ENCODE assay signal across 11 cellular contexts in genomic region chr6:81075974-81076373, GRCh38.
DNase-seq lines count a peak whose midpoint lies in the region; ATAC-seq, FAIRE-seq and TF ChIP-seq lines count a peak whose summit lies in the region.
"Had no signal": no experiment of that assay in that cellular context is flagged by ENCODE, and none has a peak within 500 bp of the region (broad histone marks: within the 10 kb centered on the region; RNA-seq: fewer than 3 reads in every experiment).

No MANE protein-coding gene starts in this region.

- 49% methylated on average over 5 of the region's 5 CpGs for WGBS in right lobe of liver (ENCODE audit: insufficient coverage, low coverage, low lambda C conversion rate, missing lambda C conversion rate)
- WGBS in pancreas, 2 donors, result 33 to 37% methylated on average over 5 of the region's 5 CpGs

- peak; percentile 7 for DNase-seq in DND-41
- DNase-seq in HFFc6, result no peak
- DNase-seq in astrocyte of the hippocampus (ENCODE audit: low read depth, low spot score), result peak; percentile 23
- DNase-seq in right lobe of liver, result no peak
- no peak for DNase-seq in activated T-cell treated with anti-CD3 and anti-CD28 coated beads for 4 hours
- DNase-seq in COR-L47 (lab: John Stamatoyannopoulos, UW), result no peak
- DNase-seq in pancreas, result no peak
- DNase-seq: activated B cell treated with CpG ODN at 0.5 μM for 24 hours, transverse colon had no signal

- H3K27ac ChIP-seq in DND-41 (ENCODE audit: low read length) (no peak overlapping the region), right lobe of liver (no peak overlapping the region), pancreas (no peak overlapping the region)
- H3K27ac ChIP-seq: skin epidermis, transverse colon had no signal

- H3K36me3 Mint-ChIP-seq in HFFc6 (ENCODE audit: low read depth), result no peaks in the 10 kb centered on the region

- H3K4me1 ChIP-seq in DND-41 (ENCODE audit: insufficient read depth, low read length) (no peaks in the 10 kb centered on the region), right lobe of liver (no peaks in the 10 kb centered on the region), pancreas (no peaks in the 10 kb centered on the region)
- H3K4me1 ChIP-seq: transverse colon had no signal

- FAIRE-seq in pancreas (lab: Jason Lieb, UNC), result no peak

- H3K9me3 Mint-ChIP-seq in HFFc6, result no peaks in the 10 kb centered on the region
- H3K9me3 Mint-ChIP-seq: activated B cell treated with CpG ODN at 0.5 μM for 24 hours had no signal

- H3K4me2 ChIP-seq in DND-41 (ENCODE audit: insufficient read depth, low read length), result no peak overlapping the region

- H3K9ac ChIP-seq in DND-41 (ENCODE audit: low read depth, low read length), result no peak overlapping the region

- no peak overlapping the region for H3K27ac Mint-ChIP-seq in HFFc6
- H3K27ac Mint-ChIP-seq: activated B cell treated with CpG ODN at 0.5 μM for 24 hours had no signal

- no peaks in the 10 kb centered on the region for H4K20me1 ChIP-seq in DND-41 (ENCODE audit: insufficient read depth, low read length)

- H3K79me2 ChIP-seq in DND-41 (ENCODE audit: insufficient read depth, low read length), result no peaks in the 10 kb centered on the region

- H3K27me3 Mint-ChIP-seq in HFFc6 (ENCODE audit: insufficient read depth), result no peaks in the 10 kb centered on the region
- H3K27me3 Mint-ChIP-seq: activated B cell treated with CpG ODN at 0.5 μM for 24 hours had no signal

- H3K9me3 ChIP-seq in DND-41 (ENCODE audit: insufficient read depth, low read length, severe bottlenecking), result no peaks in the 10 kb centered on the region
- no peaks in the 10 kb centered on the region for H3K9me3 ChIP-seq in right lobe of liver
- H3K9me3 ChIP-seq in pancreas, result no peaks in the 10 kb centered on the region
- H3K9me3 ChIP-seq: transverse colon had no signal

- H2AFZ ChIP-seq in DND-41 (ENCODE audit: low read depth, low read length), result peak overlapping the region; percentile 62; the same call in 1 of the 2 replicates

- peak; percentile 49; the same call in 1 of the 3 replicates for ATAC-seq in DND-41 (ENCODE audit: insufficient read depth, low read depth)
- ATAC-seq in right lobe of liver, result peak in 1 of 4 donors; percentile 38
- ATAC-seq in HG03432 (IDR thresholded peaks at IDR 0.05; ENCODE audit: unreplicated experiment), result no peak
- ATAC-seq in pancreas, result no peak

- H3K4me3 ChIP-seq in DND-41 (ENCODE audit: low read depth in 1 of 2, low read length in 2 of 2) (no peak overlapping the region), right lobe of liver (no peak overlapping the region), pancreas (no peak overlapping the region)
- H3K4me3 ChIP-seq: skin epidermis, transverse colon had no signal

- no peaks in the 10 kb centered on the region for H3K4me1 Mint-ChIP-seq in HFFc6 (ENCODE audit: low read depth)
- H3K4me1 Mint-ChIP-seq: activated B cell treated with CpG ODN at 0.5 μM for 24 hours had no signal

- H3K4me3 Mint-ChIP-seq in HFFc6, result no peak overlapping the region
- H3K4me3 Mint-ChIP-seq: activated B cell treated with CpG ODN at 0.5 μM for 24 hours had no signal

- H3K27me3 ChIP-seq in DND-41 (ENCODE audit: insufficient read depth, low read length, poor library complexity) (no peaks in the 10 kb centered on the region), right lobe of liver (no peaks in the 10 kb centered on the region), pancreas (no peaks in the 10 kb centered on the region)
- H3K27me3 ChIP-seq: transverse colon had no signal

- H3K36me3 ChIP-seq in DND-41 (ENCODE audit: insufficient read depth, low read length) (no peaks in the 10 kb centered on the region), right lobe of liver (no peaks in the 10 kb centered on the region), pancreas (no peaks in the 10 kb centered on the region)
- H3K36me3 ChIP-seq: transverse colon had no signal

- TF ChIP-seq POLR2A in right lobe of liver (IDR thresholded peaks at IDR 0.05), result no peak

- intact Hi-C loops in right lobe of liver (cut with DNase I) (no loop called here), pancreas (cut with DNase I) (no loop called here)

- TF ChIP-seq CTCF in DND-41 (IDR thresholded peaks at IDR 0.05; ENCODE audit: borderline replicate concordance, extremely low read depth, low read length, poor library complexity, severe bottlenecking), result peak; percentile 64
- peak; percentile 70 for TF ChIP-seq CTCF in HFFc6 (IDR thresholded peaks at IDR 0.05)
- TF ChIP-seq CTCF in right lobe of liver (IDR thresholded peaks at IDR 0.05), result peak; percentile 19 to 41 (median 35)
- TF ChIP-seq CTCF in pancreas (IDR thresholded peaks at IDR 0.05), result no peak

Comparison
In these comparisons a context has a peak if more than half of its experiments do, and no peak if none do; other contexts are left out.
1. DNase-seq: peak in DND-41 (single experiment) and astrocyte of the hippocampus (single experiment); none in HFFc6 (single experiment), right lobe of liver (0 of 3), activated T-cell treated with anti-CD3 and anti-CD28 coated beads for 4 hours (single experiment), COR-L47 (single experiment) and pancreas (0 of 6).
2. CTCF ChIP-seq: peak in DND-41 (single experiment), HFFc6 (single experiment) and right lobe of liver (4 of 4); none in pancreas (0 of 4).